ENCODE assay signal across 10 cellular contexts in the genomic region with DNA sequence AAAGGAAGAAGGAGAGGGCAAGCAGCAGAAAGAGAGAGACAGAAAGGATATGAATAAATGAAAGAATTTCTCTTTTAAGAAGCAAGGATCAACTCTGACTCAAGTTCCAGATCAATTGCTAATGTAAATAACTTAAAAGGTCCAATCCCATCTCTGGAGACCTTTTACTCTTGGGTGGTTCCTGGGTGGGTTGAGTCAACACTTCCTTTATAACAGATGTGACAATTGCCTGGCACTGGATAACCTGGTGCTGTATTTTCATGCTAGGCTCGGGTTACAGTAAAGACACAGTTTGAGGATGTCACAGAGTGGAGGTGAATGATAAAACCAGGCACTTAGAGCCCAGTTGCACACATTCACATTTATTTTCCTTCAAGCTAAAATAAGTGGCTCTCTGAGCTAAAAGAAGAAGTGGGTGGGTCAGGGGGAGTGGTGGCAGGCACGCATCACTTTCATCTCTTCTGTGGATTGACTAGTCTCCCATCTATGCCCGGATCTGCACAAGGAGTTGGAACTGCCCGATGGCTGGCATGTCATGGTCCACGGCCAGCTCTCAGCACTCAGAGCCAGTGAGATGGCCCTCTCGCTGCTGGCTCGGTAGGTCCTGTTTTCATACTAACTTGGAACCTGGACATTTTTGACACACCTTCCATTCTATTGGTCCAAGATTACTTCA.
A peak's percentile ranks its signal among the peaks of the same experiment; 100 is the strongest.
DNase-seq lines count a peak whose midpoint lies in the region; ATAC-seq and TF ChIP-seq lines count a peak whose summit lies in the region.
"Had no signal": no experiment of that assay in that cellular context is flagged by ENCODE, and none has a peak within 500 bp of the region (broad histone marks: within the 10 kb centered on the region; RNA-seq: fewer than 3 reads in every experiment).

No MANE protein-coding gene starts in this region.

- no peak overlapping the region for H3K4me3 ChIP-seq in brain microvascular endothelial cell (ENCODE audit: low read depth, low read length)

- H3K27ac ChIP-seq in brain microvascular endothelial cell = no peak overlapping the region

- in situ Hi-C loops in brain microvascular endothelial cell (cut with HindIII; ENCODE audit: low pct_ligation_motif_present, low sequenced_read_pairs) = no loop called here

- ATAC-seq in SK-N-SH treated with all-trans-retinoic acid at 6 μM for 48 hours (peak; percentile 49), left colon (peak; percentile 63)

- no peaks in the 10 kb centered on the region for H3K36me3 ChIP-seq in brain microvascular endothelial cell (replicated peaks)

- no peaks in the 10 kb centered on the region for H3K27me3 ChIP-seq in brain microvascular endothelial cell (replicated peaks)

- TF ChIP-seq CTCF in brain microvascular endothelial cell (IDR thresholded peaks at IDR 0.05; ENCODE audit: low read depth, low read length, missing control alignments) = no peak

- DNase-seq in AG08395 (ENCODE audit: low spot score) = peak; percentile 9
- DNase-seq in Daoy (ENCODE audit: low read depth) = peak; percentile 51
- no peak for DNase-seq in left colon
- no peak for DNase-seq in LoVo (ENCODE audit: low spot score)
- no peak for DNase-seq in brain microvascular endothelial cell
- no peak for DNase-seq in NCI-H345 treated with DMSO at 0.1 percent for 48 hours (lab: John Stamatoyannopoulos, UW; ENCODE audit: unreplicated experiment)
- DNase-seq in NOMO-1 (lab: John Stamatoyannopoulos, UW; ENCODE audit: unreplicated experiment in 2 of 2) = no peak
- DNase-seq: stimulated activated CD4-positive, alpha-beta T cell treated with anti-CD3 and anti-CD28 coated beads, Interleukin-4, amount 100 ng/mL, for 4 hours; T-helper 1 cell had no signal

- intact Hi-C loops in left colon (cut with DNase I, micrococcal nuclease) = no loop called here

TF ChIP-seq in SK-N-SH treated with all-trans-retinoic acid at 6 μM for 48 hours, 23 proteins besides CTCF, POLR2A, EP300 and RAD21:
- TF ChIP-seq RARB (CRISPR knock-in tag; IDR thresholded peaks at IDR 0.05) (no peak), ZFP30 (CRISPR knock-in tag; IDR thresholded peaks at IDR 0.05) (no peak), CSDC2 (CRISPR knock-in tag; IDR thresholded peaks at IDR 0.05) (no peak), OSR1 (CRISPR knock-in tag; IDR thresholded peaks at IDR 0.05) (no peak), CSRNP3 (CRISPR knock-in tag; IDR thresholded peaks at IDR 0.05) (no peak), ZNF70 (CRISPR knock-in tag; IDR thresholded peaks at IDR 0.05) (no peak), ZNF565 (CRISPR knock-in tag; conservative IDR thresholded peaks at IDR 0.05; ENCODE audit: low read depth) (no peak), ESRRG (CRISPR knock-in tag; IDR thresholded peaks at IDR 0.05) (no peak), TOX (CRISPR knock-in tag; IDR thresholded peaks at IDR 0.05; ENCODE audit: borderline replicate concordance) (no peak)
- TF ChIP-seq, protein P1, sequence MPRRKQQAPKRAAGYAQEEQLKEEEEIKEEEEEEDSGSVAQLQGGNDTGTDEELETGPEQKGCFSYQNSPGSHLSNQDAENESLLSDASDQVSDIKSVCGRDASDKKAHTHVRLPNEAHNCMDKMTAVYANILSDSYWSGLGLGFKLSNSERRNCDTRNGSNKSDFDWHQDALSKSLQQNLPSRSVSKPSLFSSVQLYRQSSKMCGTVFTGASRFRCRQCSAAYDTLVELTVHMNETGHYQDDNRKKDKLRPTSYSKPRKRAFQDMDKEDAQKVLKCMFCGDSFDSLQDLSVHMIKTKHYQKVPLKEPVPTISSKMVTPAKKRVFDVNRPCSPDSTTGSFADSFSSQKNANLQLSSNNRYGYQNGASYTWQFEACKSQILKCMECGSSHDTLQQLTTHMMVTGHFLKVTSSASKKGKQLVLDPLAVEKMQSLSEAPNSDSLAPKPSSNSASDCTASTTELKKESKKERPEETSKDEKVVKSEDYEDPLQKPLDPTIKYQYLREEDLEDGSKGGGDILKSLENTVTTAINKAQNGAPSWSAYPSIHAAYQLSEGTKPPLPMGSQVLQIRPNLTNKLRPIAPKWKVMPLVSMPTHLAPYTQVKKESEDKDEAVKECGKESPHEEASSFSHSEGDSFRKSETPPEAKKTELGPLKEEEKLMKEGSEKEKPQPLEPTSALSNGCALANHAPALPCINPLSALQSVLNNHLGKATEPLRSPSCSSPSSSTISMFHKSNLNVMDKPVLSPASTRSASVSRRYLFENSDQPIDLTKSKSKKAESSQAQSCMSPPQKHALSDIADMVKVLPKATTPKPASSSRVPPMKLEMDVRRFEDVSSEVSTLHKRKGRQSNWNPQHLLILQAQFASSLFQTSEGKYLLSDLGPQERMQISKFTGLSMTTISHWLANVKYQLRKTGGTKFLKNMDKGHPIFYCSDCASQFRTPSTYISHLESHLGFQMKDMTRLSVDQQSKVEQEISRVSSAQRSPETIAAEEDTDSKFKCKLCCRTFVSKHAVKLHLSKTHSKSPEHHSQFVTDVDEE (CRISPR knock-in tag; IDR thresholded peaks at IDR 0.05) = no peak
- TF ChIP-seq, protein P2, sequence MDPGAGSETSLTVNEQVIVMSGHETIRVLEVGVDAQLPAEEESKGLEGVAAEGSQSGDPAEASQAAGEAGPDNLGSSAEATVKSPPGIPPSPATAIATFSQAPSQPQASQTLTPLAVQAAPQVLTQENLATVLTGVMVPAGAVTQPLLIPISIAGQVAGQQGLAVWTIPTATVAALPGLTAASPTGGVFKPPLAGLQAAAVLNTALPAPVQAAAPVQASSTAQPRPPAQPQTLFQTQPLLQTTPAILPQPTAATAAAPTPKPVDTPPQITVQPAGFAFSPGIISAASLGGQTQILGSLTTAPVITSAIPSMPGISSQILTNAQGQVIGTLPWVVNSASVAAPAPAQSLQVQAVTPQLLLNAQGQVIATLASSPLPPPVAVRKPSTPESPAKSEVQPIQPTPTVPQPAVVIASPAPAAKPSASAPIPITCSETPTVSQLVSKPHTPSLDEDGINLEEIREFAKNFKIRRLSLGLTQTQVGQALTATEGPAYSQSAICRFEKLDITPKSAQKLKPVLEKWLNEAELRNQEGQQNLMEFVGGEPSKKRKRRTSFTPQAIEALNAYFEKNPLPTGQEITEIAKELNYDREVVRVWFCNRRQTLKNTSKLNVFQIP (CRISPR knock-in tag; IDR thresholded peaks at IDR 0.05; ENCODE audit: borderline replicate concordance, low read depth) = no peak

Comparison
In these comparisons a context has a peak if more than half of its experiments do, and no peak if none do; other contexts are left out.
1. DNase-seq: peak in AG08395 (single experiment) and Daoy (single experiment); none in left colon (0 of 2), LoVo (single experiment), brain microvascular endothelial cell (single experiment), NCI-H345 treated with DMSO at 0.1 percent for 48 hours (single experiment) and NOMO-1 (0 of 2).